Comparison of ENCODE assay signal across 8 cellular contexts in genomic region chr7:26061340-26062239, GRCh38.
DNase-seq lines count a peak whose midpoint lies in the region; ATAC-seq and TF ChIP-seq lines count a peak whose summit lies in the region.

No MANE protein-coding gene starts in this region.

- no peak overlapping the region for H3K4me3 ChIP-seq in BJ (ENCODE audit: low read depth, low read length)

- H3K36me3 ChIP-seq in BJ (ENCODE audit: control insufficient read depth, insufficient read depth, low read length): no peaks in the 10 kb centered on the region

- CTCF ChIA-PET in BJ (lab: Yijun Ruan, JAX): interaction anchor here (0.6 to 3.1 kb wide), 11 partner anchors 8 to 307 kb away, joined by 3 to 23 read pairs (median 4); no protein-coding TSS in a partner anchor

- ATAC-seq in GM21526 (IDR thresholded peaks at IDR 0.05; ENCODE audit: low FRiP score, unreplicated experiment) (peak; percentile 58), HG03139 (IDR thresholded peaks at IDR 0.05; ENCODE audit: unreplicated experiment) (no peak)

- H3K27me3 Mint-ChIP-seq in T-helper 2 cell treated with Interferon-gamma antibody and Interleukin-4, amounts not matched to agents 5 μg/mL and 100 μg/mL, for 36 hours (ENCODE audit: low read depth): peaks cover 18% of the 10 kb centered on the region

- no peak overlapping the region for H3K4me3 Mint-ChIP-seq in T-helper 2 cell treated with Interferon-gamma antibody and Interleukin-4, amounts not matched to agents 5 μg/mL and 100 μg/mL, for 36 hours

- no peaks in the 10 kb centered on the region; the same call in none of the 2 replicates for H3K27me3 ChIP-seq in BJ (ENCODE audit: control insufficient read depth, insufficient read depth, low read length)

- peaks cover 12% of the 10 kb centered on the region for H3K4me1 Mint-ChIP-seq in T-helper 2 cell treated with Interferon-gamma antibody and Interleukin-4, amounts not matched to agents 5 μg/mL and 100 μg/mL, for 36 hours (ENCODE audit: low read depth)

- peak; percentile 91 for TF ChIP-seq CTCF in BJ (IDR thresholded peaks at IDR 0.05; ENCODE audit: insufficient read depth, low read depth, low read length)

- H3K27ac Mint-ChIP-seq in T-helper 2 cell treated with Interferon-gamma antibody and Interleukin-4, amounts not matched to agents 5 μg/mL and 100 μg/mL, for 36 hours: no peak overlapping the region

- no peak for DNase-seq in BJ (ENCODE audit: low read depth)
- DNase-seq in NCI-H1694 treated with DMSO at 0.1 percent for 48 hours (lab: John Stamatoyannopoulos, UW): peak; percentile 82
- DNase-seq in T-helper 2 cell treated with Interferon-gamma antibody and Interleukin-4, amounts not matched to agents 5 μg/mL and 100 μg/mL, for 36 hours (ENCODE audit: low spot score): peak; percentile 49
- DNase-seq in astrocyte of the hippocampus (ENCODE audit: low read depth, low spot score): peak; percentile 63
- peak; percentile 25 for DNase-seq in iris pigment epithelial cell (ENCODE audit: low read depth)
- DNase-seq in stimulated activated CD4-positive, alpha-beta T cell treated with anti-CD3 and anti-CD28 coated beads, Interleukin-4, amount 100 ng/mL, for 24 hours: peak; percentile 75

- no peaks in the 10 kb centered on the region for H3K9me3 Mint-ChIP-seq in T-helper 2 cell treated with Interferon-gamma antibody and Interleukin-4, amounts not matched to agents 5 μg/mL and 100 μg/mL, for 36 hours

- H3K36me3 Mint-ChIP-seq in T-helper 2 cell treated with Interferon-gamma antibody and Interleukin-4, amounts not matched to agents 5 μg/mL and 100 μg/mL, for 36 hours (ENCODE audit: low read depth): no peaks in the 10 kb centered on the region

- POLR2A ChIA-PET in BJ (lab: Charles Lee): no interaction called here
